In the genomic region with DNA sequence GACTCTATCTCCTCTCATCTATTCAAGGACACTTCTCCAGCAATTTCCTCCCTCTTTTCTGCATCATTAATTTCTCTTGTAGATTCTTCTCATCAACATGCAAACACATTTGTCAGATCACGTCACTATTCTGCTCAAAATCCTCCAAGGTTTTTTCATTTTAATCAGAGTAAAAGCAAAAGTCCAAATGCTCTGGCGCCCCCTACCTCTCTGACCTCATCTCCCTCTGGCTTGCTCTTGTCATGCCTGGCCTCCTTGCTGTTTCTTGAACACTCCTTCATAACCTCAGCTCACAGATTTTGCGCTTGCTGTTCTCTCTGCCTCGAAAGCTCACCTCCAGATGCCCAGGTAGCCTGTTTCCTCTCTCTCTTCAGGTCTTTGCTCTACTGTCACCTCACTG, we compare ENCODE assay signal across 9 cellular contexts. TPM values are rescaled to one million over a fixed set of nuclear protein-coding genes. Genes with fewer than 3 reads are reported as not detected.
DNase-seq lines count a peak whose midpoint lies in the region; ATAC-seq and TF ChIP-seq lines count a peak whose summit lies in the region.
"Had no signal": no experiment of that assay in that cellular context is flagged by ENCODE, and none has a peak within 500 bp of the region (broad histone marks: within the 10 kb centered on the region; RNA-seq: fewer than 3 reads in every experiment).

No MANE protein-coding gene starts in this region.

- H3K36me3 ChIP-seq in Panc1 (ENCODE audit: control insufficient read depth, insufficient read depth, low read length) (peaks cover 7% of the 10 kb centered on the region), fibroblast of lung (ENCODE audit: control insufficient read depth, insufficient read depth, low read length) (peaks cover 6% of the 10 kb centered on the region), upper lobe of right lung (peaks cover 88% of the 10 kb centered on the region)

- peak; percentile 8 for DNase-seq in stimulated activated CD4-positive, alpha-beta T cell treated with anti-CD3 and anti-CD28 coated beads, Interleukin-12 subunit alpha, Interleukin-12 subunit beta, amount 100 ng/mL, for 4 hours
- no peak for DNase-seq in stimulated activated CD4-positive, alpha-beta T cell treated with anti-CD3 and anti-CD28 coated beads, Interleukin-1b, Interleukin-23, amount 100 ng/mL, for 48 hours
- DNase-seq in Panc1 (ENCODE audit: low read depth, low spot score), result no peak
- peak in 1 of 2 donors; percentile 16 for DNase-seq in fibroblast of lung (ENCODE audit: low read depth in 2 of 2)
- no peak for DNase-seq in upper lobe of right lung
- DNase-seq in pons (ENCODE audit: low spot score), result no peak
- DNase-seq: MV-4-11 had no signal

- in situ Hi-C loops in Panc1 (cut with HindIII; ENCODE audit: low pct_unique_long_range_greater_than_20kb, low sequenced_read_pairs), result no loop called here

- POLR2A ChIA-PET in Panc1 (lab: Charles Lee), result interaction anchor here (0.6 to 0.7 kb wide), 2 partner anchors 13 to 66 kb away, joined by 3 to 5 read pairs; no protein-coding TSS in a partner anchor

- H3K9me3 ChIP-seq in Panc1 (ENCODE audit: control insufficient read depth, insufficient read depth, low read depth, low read length) (no peaks in the 10 kb centered on the region), fibroblast of lung (ENCODE audit: control insufficient read depth, insufficient read depth, low read depth, low read length) (no peaks in the 10 kb centered on the region), upper lobe of right lung (no peaks in the 10 kb centered on the region)

- H3K27ac ChIP-seq in Panc1 (ENCODE audit: low read length) (no peak overlapping the region), fibroblast of lung (ENCODE audit: insufficient read depth, low read length) (no peak overlapping the region), upper lobe of right lung (no peak overlapping the region)

- intact Hi-C loops in Panc1 (cut with micrococcal nuclease; ENCODE audit: unreplicated experiment) (no loop called here), upper lobe of right lung (cut with DNase I) (no loop called here)

- H3K4me2 ChIP-seq in fibroblast of lung (ENCODE audit: extremely low read depth, insufficient read depth, low read length), result no peak overlapping the region

- no peak overlapping the region for H3K4me3 ChIP-seq in Panc1 (ENCODE audit: low read depth in 2 of 2, low read length in 2 of 2)
- H3K4me3 ChIP-seq in fibroblast of lung (replicated peaks in 1 of 4; ENCODE audit: control extremely low read depth in 1 of 4, insufficient read depth in 1 of 4, low read depth in 3 of 4, low read length in 4 of 4), result no peak overlapping the region
- no peak overlapping the region for H3K4me3 ChIP-seq in upper lobe of right lung

- H3K4me1 ChIP-seq in Panc1 (ENCODE audit: control insufficient read depth, insufficient read depth, low read length), result no peaks in the 10 kb centered on the region
- no peaks in the 10 kb centered on the region for H3K4me1 ChIP-seq in fibroblast of lung (ENCODE audit: control insufficient read depth, extremely low read depth, insufficient read depth, low read length)
- H3K4me1 ChIP-seq in upper lobe of right lung, result no peaks in the 10 kb centered on the region

- no peaks in the 10 kb centered on the region for H3K27me3 ChIP-seq in Panc1 (ENCODE audit: control insufficient read depth, insufficient read depth, low read length)
- no peaks in the 10 kb centered on the region for H3K27me3 ChIP-seq in fibroblast of lung (ENCODE audit: control insufficient read depth, insufficient read depth, low read length)
- H3K27me3 ChIP-seq in upper lobe of right lung, result no peaks in the 10 kb centered on the region

- no peak overlapping the region for H3K9ac ChIP-seq in fibroblast of lung (ENCODE audit: insufficient read depth, low read length)

- ATAC-seq in Panc1 (no peak), upper lobe of right lung (no peak), HG02981 (IDR thresholded peaks at IDR 0.05; ENCODE audit: unreplicated experiment) (no peak), HG02588 (IDR thresholded peaks at IDR 0.05; ENCODE audit: unreplicated experiment) (no peak)

- CTCF ChIA-PET in Panc1 (lab: Charles Lee), result no interaction called here

- no peaks in the 10 kb centered on the region for H3K79me2 ChIP-seq in fibroblast of lung (ENCODE audit: control insufficient read depth, insufficient read depth, low read length)

- BruUV-seq in Panc1 (replicated peaks; lab: Mats Ljungman, UMichigan), result no TSS peak

- TF ChIP-seq CTCF in Panc1 (IDR thresholded peaks at IDR 0.05) (peak; percentile 52), fibroblast of lung (conservative IDR thresholded peaks at IDR 0.05 in 1 of 2, IDR thresholded peaks at IDR 0.05 in 1 of 2; ENCODE audit: low read depth in 1 of 2, low read length in 2 of 2) (peak; percentile 35 to 47), upper lobe of right lung (IDR thresholded peaks at IDR 0.05) (peak; percentile 29)

- H4K20me1 ChIP-seq in fibroblast of lung (ENCODE audit: control insufficient read depth, extremely low read depth, insufficient read depth, low read length), result no peaks in the 10 kb centered on the region

- H2AFZ ChIP-seq in fibroblast of lung (ENCODE audit: low read length), result no peak overlapping the region

RNA-seq across cellular contexts. Expression of gene RTCB, which starts 22.4 kb away (rescaled TPM):
- total RNA-seq in Panc1 (2021; ENCODE audit: unreplicated experiment) (55.9 TPM), fibroblast of lung (88.7 and 106 TPM in 2 replicates), upper lobe of right lung (61.1 TPM)
- polyA plus RNA-seq in Panc1 (2012; ENCODE audit: insufficient read length), result 49.9 TPM
- 111 and 130 TPM in 2 replicates for polyA plus RNA-seq in fibroblast of lung
- polyA plus RNA-seq in fibroblast of lung (2012), result 69.5 and 88.6 TPM in 2 replicates
- 66.5 and 76.5 TPM in 2 replicates for polyA minus RNA-seq in fibroblast of lung (ENCODE audit: low replicate concordance)

RNA-seq across cellular contexts. Expression of gene RFPL3, which starts 32.0 kb away (rescaled TPM):
- total RNA-seq in Panc1 (2021; ENCODE audit: unreplicated experiment), result not detected
- not detected for polyA plus RNA-seq in Panc1 (2012; ENCODE audit: insufficient read length)
- not detected in 2 replicates for total RNA-seq in fibroblast of lung
- polyA plus RNA-seq in fibroblast of lung, result not detected in 2 replicates
- not detected in 2 replicates for polyA plus RNA-seq in fibroblast of lung (2012)
- not detected in 2 replicates for polyA minus RNA-seq in fibroblast of lung (ENCODE audit: low replicate concordance)
- total RNA-seq in upper lobe of right lung, result not detected
